22 cellular contexts compared by ENCODE assay signal in the genomic region with DNA sequence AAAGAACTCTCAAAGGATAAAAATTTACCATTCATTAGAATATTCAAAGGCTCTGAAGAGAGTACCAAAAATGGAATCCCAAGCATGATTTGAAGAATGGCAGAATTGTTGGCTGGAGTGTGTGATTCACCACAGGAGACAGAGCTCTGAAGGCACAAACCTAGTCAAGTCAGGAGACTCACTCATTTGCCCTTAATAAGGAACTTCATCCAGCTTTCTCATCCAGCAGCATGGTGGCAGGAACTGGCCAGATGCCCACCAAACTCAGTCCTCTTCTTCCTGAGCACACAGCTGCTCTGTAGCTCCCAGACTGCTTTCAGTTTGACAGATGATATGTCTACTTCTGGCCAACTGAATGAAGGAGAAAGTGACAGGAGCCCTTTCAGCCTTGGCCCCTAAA. TPM values are rescaled to one million over a fixed set of nuclear protein-coding genes. Genes with fewer than 3 reads are reported as not detected.
A peak's percentile ranks its signal among the peaks of the same experiment; 100 is the strongest.
DNase-seq lines count a peak whose midpoint lies in the region; ATAC-seq, FAIRE-seq and TF ChIP-seq lines count a peak whose summit lies in the region.
"Had no signal": no experiment of that assay in that cellular context is flagged by ENCODE, and none has a peak within 500 bp of the region (broad histone marks: within the 10 kb centered on the region; RNA-seq: fewer than 3 reads in every experiment).

No MANE protein-coding gene starts in this region.

- TF ChIP-seq EP300 in SK-N-SH (IDR thresholded peaks at IDR 0.05; ENCODE audit: borderline replicate concordance in 1 of 2, low read depth in 1 of 2, low read length in 1 of 2) (no peak), HepG2 (IDR thresholded peaks at IDR 0.05; ENCODE audit: low read depth in 2 of 2, low read length in 2 of 2) (no peak), HepG2 (CRISPR knock-in tag; IDR thresholded peaks at IDR 0.05; ENCODE audit: borderline replicate concordance) (no peak)

- BruUV-seq in HepG2 (replicated peaks; lab: Mats Ljungman, UMichigan) = no TSS peak

- no peaks in the 10 kb centered on the region for H3K36me3 Mint-ChIP-seq in type B pancreatic cell
- H3K36me3 Mint-ChIP-seq: activated naive CD4-positive, alpha-beta T cell treated with anti-CD3 and anti-CD28 coated beads, Interleukin-2, amount 50 U/mL, for 72 hours had no signal

- H3K4me3 ChIP-seq in SK-N-SH (ENCODE audit: low read depth in 2 of 2, low read length in 1 of 2) = no peak overlapping the region
- H3K4me3 ChIP-seq in HepG2 (replicated peaks in 1 of 3; ENCODE audit: insufficient read depth in 1 of 3, low read depth in 2 of 3, low read length in 3 of 3) = no peak overlapping the region
- H3K4me3 ChIP-seq: cardiac muscle cell, gastroesophageal sphincter, lung, stomach, vagina had no signal

- no peak for TF ChIP-seq RAD21 in SK-N-SH (IDR thresholded peaks at IDR 0.05; ENCODE audit: low read length)
- TF ChIP-seq RAD21 in HepG2 (CRISPR knock-in tag; IDR thresholded peaks at IDR 0.05) = no peak

- H3K27me3 ChIP-seq in SK-N-SH (ENCODE audit: insufficient read depth) (no peaks in the 10 kb centered on the region), HepG2 (ENCODE audit: control insufficient read depth in 1 of 2, insufficient read depth in 2 of 2, low read length in 2 of 2) (0 out of 5 replicates have a peak, but pooled peaks cover 0 to 2% of the 10 kb centered on the region in 2 experiments)
- H3K27me3 ChIP-seq: cardiac muscle cell, gastroesophageal sphincter, stomach, vagina had no signal

- no peak overlapping the region for H2AFZ ChIP-seq in SK-N-SH (ENCODE audit: low read depth)
- H2AFZ ChIP-seq in HepG2 (ENCODE audit: low read length) = no peak overlapping the region

- H3K4me1 ChIP-seq in SK-N-SH (ENCODE audit: control insufficient read depth in 1 of 2, insufficient read depth in 2 of 2, low read depth in 1 of 2, low read length in 1 of 2) (peaks cover 0 to 17% of the 10 kb centered on the region in 2 experiments; a peak in 1 of 4 replicates), HepG2 (ENCODE audit: insufficient read depth, low read length) (peaks cover 5% of the 10 kb centered on the region; the same call in 1 of the 2 replicates)
- H3K4me1 ChIP-seq: gastroesophageal sphincter, vagina had no signal

- H3K27ac Mint-ChIP-seq in type B pancreatic cell = no peak overlapping the region
- H3K27ac Mint-ChIP-seq: activated CD4-positive, alpha-beta T cell treated with anti-CD3 and anti-CD28 coated beads, Interleukin-2, amount 10 ng/mL, durations not matched to agents 24 days and 14 days; activated naive CD4-positive, alpha-beta T cell treated with anti-CD3 and anti-CD28 coated beads, Interleukin-2, amount 50 U/mL, for 72 hours; endodermal cell; nephron had no signal

- TF ChIP-seq POLR2A in HepG2 (IDR thresholded peaks at IDR 0.05; ENCODE audit: insufficient read depth in 1 of 2, low read depth in 2 of 2, low read length in 2 of 2) = no peak

- H3K79me2 ChIP-seq in SK-N-SH (ENCODE audit: insufficient read depth) (no peaks in the 10 kb centered on the region), HepG2 (ENCODE audit: insufficient read depth, low read length) (no peaks in the 10 kb centered on the region)

- no peaks in the 10 kb centered on the region for H3K36me3 ChIP-seq in SK-N-SH (replicated peaks in 1 of 2; ENCODE audit: control insufficient read depth in 1 of 2, insufficient read depth in 2 of 2, low read length in 1 of 2)
- no peaks in the 10 kb centered on the region for H3K36me3 ChIP-seq in HepG2 (replicated peaks in 1 of 2; ENCODE audit: control insufficient read depth in 1 of 2, insufficient read depth in 2 of 2, low read length in 2 of 2)
- H3K36me3 ChIP-seq: cardiac muscle cell, gastroesophageal sphincter, stomach, vagina had no signal

- peaks cover 3% of the 10 kb centered on the region for H3K27me3 Mint-ChIP-seq in type B pancreatic cell

- no peaks in the 10 kb centered on the region for H3K9me2 ChIP-seq in SK-N-SH

- peaks cover 5% of the 10 kb centered on the region for H3F3A ChIP-seq in SK-N-SH (replicated peaks; ENCODE audit: insufficient read depth)

- no peak overlapping the region for H3K4me3 Mint-ChIP-seq in type B pancreatic cell
- H3K4me3 Mint-ChIP-seq: activated CD4-positive, alpha-beta T cell treated with anti-CD3 and anti-CD28 coated beads, Interleukin-2, amount 10 ng/mL, durations not matched to agents 24 days and 14 days; endodermal cell; nephron had no signal

- DNase-seq in AG20443 (ENCODE audit: low spot score) = peak; percentile 54
- peak; percentile 61 for DNase-seq in HS-27A (ENCODE audit: low read depth)
- no peak for DNase-seq in SK-N-SH
- peak; percentile 66 for DNase-seq in iris pigment epithelial cell (ENCODE audit: low read depth)
- no peak for DNase-seq in type B pancreatic cell (ENCODE audit: extremely low spot score, unreplicated experiment)
- DNase-seq in activated naive CD4-positive, alpha-beta T cell treated with Interleukin-2 at 50 U/mL for 16 hours = no peak
- no peak for DNase-seq in HepG2 (ENCODE audit: low spot score)
- DNase-seq: activated CD4-positive, alpha-beta T cell treated with anti-CD3 and anti-CD28 coated beads, Interleukin-2, amount 10 ng/mL, durations not matched to agents 24 days and 14 days; activated T-cell treated with anti-CD3 and anti-CD28 coated beads for 4 hours; endodermal cell; H7; NCI-H1048; SHP77 treated with DMSO at 0.1 percent for 48 hours; stimulated activated CD4-positive, alpha-beta T cell treated with anti-CD3 and anti-CD28 coated beads, Interleukin-15, amount 100 ng/mL, for 24 hours; stomach had no signal

- H3K9me3 ChIP-seq in SK-N-SH (no peaks in the 10 kb centered on the region), HepG2 (ENCODE audit: low read length) (no peaks in the 10 kb centered on the region)
- H3K9me3 ChIP-seq: gastroesophageal sphincter, stomach, vagina had no signal

- in situ Hi-C loops in HepG2 (cut with HindIII; ENCODE audit: extremely low pct_ligation_motif_present, low pct_unique_long_range_greater_than_20kb) = no loop called here

- H3K4me2 ChIP-seq in SK-N-SH (no peak overlapping the region), HepG2 (ENCODE audit: low read depth, low read length) (no peak overlapping the region)

- no peak for FAIRE-seq in HepG2 (lab: Jason Lieb, UNC)

- H4K20me1 ChIP-seq in SK-N-SH (ENCODE audit: insufficient read depth) = no peaks in the 10 kb centered on the region
- H4K20me1 ChIP-seq in HepG2 (ENCODE audit: insufficient read depth, low read length) = no peaks in the 10 kb centered on the region

- intact Hi-C loops in HepG2 (cut with micrococcal nuclease; ENCODE audit: unreplicated experiment) = no loop called here

- peaks cover 23% of the 10 kb centered on the region for H3K4me1 Mint-ChIP-seq in type B pancreatic cell (ENCODE audit: unreplicated experiment)
- H3K4me1 Mint-ChIP-seq: nephron had no signal

- ATAC-seq in HepG2 (no peak), HG03378 (IDR thresholded peaks at IDR 0.05; ENCODE audit: unreplicated experiment) (no peak)
- ATAC-seq: activated naive CD4-positive, alpha-beta T cell treated with anti-CD3 and anti-CD28 coated beads, Interleukin-2, amount 50 U/mL, for 72 hours; gastroesophageal sphincter had no signal

- H3K9me3 Mint-ChIP-seq in type B pancreatic cell = no peaks in the 10 kb centered on the region
- H3K9me3 Mint-ChIP-seq: activated CD4-positive, alpha-beta T cell treated with anti-CD3 and anti-CD28 coated beads, Interleukin-2, amount 10 ng/mL, durations not matched to agents 24 days and 14 days; activated naive CD4-positive, alpha-beta T cell treated with anti-CD3 and anti-CD28 coated beads, Interleukin-2, amount 50 U/mL, for 72 hours; endodermal cell; nephron had no signal

- H3K27ac ChIP-seq in SK-N-SH (ENCODE audit: low read depth in 2 of 2, low read length in 1 of 2) (no peak overlapping the region), HepG2 (ENCODE audit: extremely low read length, insufficient read depth, low read length) (no peak overlapping the region)
- H3K27ac ChIP-seq: gastroesophageal sphincter, stomach, vagina had no signal

- CTCF ChIA-PET in SK-N-SH (lab: Yijun Ruan, JAX) (interaction anchor here (1.0 kb wide), 1 partner anchor 23 kb away, joined by 3 read pairs; no protein-coding TSS in a partner anchor), HepG2 (lab: Yijun Ruan, JAX; ENCODE audit: low intra/inter-chr PET ratio, low total read pairs) (no interaction called here)

- H3K9ac ChIP-seq in SK-N-SH = no peak overlapping the region
- H3K9ac ChIP-seq in HepG2 (ENCODE audit: insufficient read depth, low read depth, low read length) = no peak overlapping the region

- TF ChIP-seq CTCF in SK-N-SH (IDR thresholded peaks at IDR 0.05) (no peak), type B pancreatic cell (conservative IDR thresholded peaks at IDR 0.05) (no peak), HepG2 (CRISPR knock-in tag; IDR thresholded peaks at IDR 0.05) (no peak)

- POLR2A ChIA-PET in SK-N-SH (lab: Yijun Ruan, JAX) (interaction anchor here (0.6 kb wide), 1 partner anchor 98 kb away, joined by 3 read pairs; no protein-coding TSS in a partner anchor), HepG2 (lab: Yijun Ruan, JAX) (interaction anchor here (1.7 kb wide), 1 partner anchor 9 kb away, joined by 5 read pairs; no protein-coding TSS in a partner anchor)

RNA-seq across cellular contexts. Expression of gene HEG1, which starts 16.5 kb away (rescaled TPM):
- polyA plus RNA-seq in SK-N-SH (2012; rRNA removed) (27.7 and 29.1 TPM in 2 replicates), HepG2 (2011; rRNA removed) (11.6 and 18.2 TPM in 2 replicates)
- 27.1 and 30.0 TPM in 2 replicates for polyA plus RNA-seq in SK-N-SH (2012; cell fraction: cytosol; rRNA removed)
- polyA plus RNA-seq in SK-N-SH (2012; cell fraction: nucleus; rRNA removed) = 33.3 and 48.2 TPM in 2 replicates
- total RNA-seq in type B pancreatic cell (ENCODE audit: low replicate concordance) (12.4 and 43.1 TPM in 2 replicates), HepG2 (2016; rRNA removed; fragmentation: Illumina TruSeq; extraction: Trizol) (9.7 and 10.7 TPM in 2 replicates)
- total RNA-seq in HepG2 (2016; cell fraction: cytosol; rRNA removed; fragmentation: Illumina TruSeq; extraction: Trizol; ENCODE audit: low read depth) = 1.1 TPM in 2 replicates
- 6.8 and 9.0 TPM in 2 replicates for total RNA-seq in HepG2 (2016; cell fraction: insoluble cytoplasmic fraction; rRNA removed; fragmentation: Illumina TruSeq; extraction: Trizol)
- 3.2 and 3.3 TPM in 2 replicates for total RNA-seq in HepG2 (2016; cell fraction: membrane; rRNA removed; fragmentation: Illumina TruSeq; extraction: Trizol)
- total RNA-seq in HepG2 (2016; cell fraction: nucleus; rRNA removed; fragmentation: Illumina TruSeq; extraction: Trizol) = 17.3 and 19.4 TPM in 2 replicates
- polyA plus RNA-seq in HepG2 (2011; cell fraction: cytosol; rRNA removed) = 8.6 and 8.8 TPM in 2 replicates
- 17.9 and 23.5 TPM in 2 replicates for polyA plus RNA-seq in HepG2 (2011; cell fraction: nucleus; rRNA removed)
- 12.1 and 14.0 TPM in 2 replicates for polyA plus RNA-seq in HepG2 (2012)
- polyA plus RNA-seq in HepG2 (2016; cell fraction: cytosol; fragmentation: Illumina TruSeq; extraction: Trizol; ENCODE audit: low read depth) = 0.46 and 0.52 TPM in 2 replicates
- 5.4 and 5.8 TPM in 2 replicates for polyA plus RNA-seq in HepG2 (2016; cell fraction: insoluble cytoplasmic fraction; fragmentation: Illumina TruSeq; extraction: Trizol; ENCODE audit: low read depth)
- 0.69 and 0.92 TPM in 2 replicates for polyA plus RNA-seq in HepG2 (2016; cell fraction: membrane; fragmentation: Illumina TruSeq; extraction: Trizol; ENCODE audit: low read depth)
- polyA plus RNA-seq in HepG2 (2016; cell fraction: nucleus; fragmentation: Illumina TruSeq; extraction: Trizol; ENCODE audit: insufficient read depth, low read depth) = 14.9 and 16.7 TPM in 2 replicates
- 51.4 and 72.4 TPM in 2 replicates for polyA minus RNA-seq in HepG2 (2011; rRNA and poly(A)+ RNA removed; ENCODE audit: low replicate concordance)
- polyA minus RNA-seq in HepG2 (2011; cell fraction: cytosol; rRNA and poly(A)+ RNA removed) = 23.5 and 27.8 TPM in 2 replicates
- 17.8 and 25.8 TPM in 2 replicates for polyA minus RNA-seq in HepG2 (2011; cell fraction: nucleus; rRNA and poly(A)+ RNA removed)

Comparison
In these comparisons a context has a peak if more than half of its experiments do, and no peak if none do; other contexts are left out.
1. DNase-seq: peak in AG20443 (single experiment), HS-27A (single experiment) and iris pigment epithelial cell (single experiment); none in SK-N-SH (single experiment), type B pancreatic cell (single experiment), activated naive CD4-positive, alpha-beta T cell treated with Interleukin-2 at 50 U/mL for 16 hours (single experiment) and HepG2 (single experiment).